ENCODE assay signal across 1 cellular context in genomic region chr4:76377922-76378321, GRCh38.
TF ChIP-seq lines count a peak whose summit lies in the region.

No MANE protein-coding gene starts in this region.

TF ChIP-seq in HepG2, 621 proteins besides CTCF, POLR2A, EP300 and RAD21 (continued from another document):
- TF ChIP-seq GATA4 (IDR thresholded peaks at IDR 0.05; ENCODE audit: borderline replicate concordance, low read depth) (no peak), ZNF607 (CRISPR knock-in tag; IDR thresholded peaks at IDR 0.05; ENCODE audit: borderline replicate concordance) (no peak), ZZZ3 (CRISPR knock-in tag; IDR thresholded peaks at IDR 0.05; ENCODE audit: borderline replicate concordance) (no peak), SMC3 (IDR thresholded peaks at IDR 0.05; ENCODE audit: low read length) (peak; percentile 93), TERF1 (CRISPR knock-in tag; IDR thresholded peaks at IDR 0.05) (no peak), GATAD2A (CRISPR knock-in tag; IDR thresholded peaks at IDR 0.05) (peak; percentile 12; the same call in 1 of the 2 replicates), ZNF441 (CRISPR knock-in tag; IDR thresholded peaks at IDR 0.05; ENCODE audit: borderline replicate concordance) (no peak), ARID3A (IDR thresholded peaks at IDR 0.05; ENCODE audit: low read depth, low read length) (peak; percentile 87), SIX1 (CRISPR knock-in tag; IDR thresholded peaks at IDR 0.05; ENCODE audit: borderline replicate concordance) (peak; percentile 89), ZNF746 (CRISPR knock-in tag; IDR thresholded peaks at IDR 0.05) (no peak), RFXANK (CRISPR knock-in tag; IDR thresholded peaks at IDR 0.05) (no peak), PPARG (CRISPR knock-in tag; conservative IDR thresholded peaks at IDR 0.05) (0 out of 2 replicates have a peak, but pooled peaks have one; percentile 3), HDAC1 (CRISPR knock-in tag; IDR thresholded peaks at IDR 0.05) (no peak), SRF (IDR thresholded peaks at IDR 0.05; ENCODE audit: low read depth, low read length) (0 out of 2 replicates have a peak, but pooled peaks have one; percentile 56), PRDM10 (CRISPR knock-in tag; IDR thresholded peaks at IDR 0.05; ENCODE audit: low read depth) (no peak), STAG1 (CRISPR knock-in tag; IDR thresholded peaks at IDR 0.05) (peak; percentile 87), NFE2L2 (IDR thresholded peaks at IDR 0.05; ENCODE audit: low read length) (no peak), BRCA1 (CRISPR knock-in tag; IDR thresholded peaks at IDR 0.05) (no peak)
- TF ChIP-seq, protein P1, sequence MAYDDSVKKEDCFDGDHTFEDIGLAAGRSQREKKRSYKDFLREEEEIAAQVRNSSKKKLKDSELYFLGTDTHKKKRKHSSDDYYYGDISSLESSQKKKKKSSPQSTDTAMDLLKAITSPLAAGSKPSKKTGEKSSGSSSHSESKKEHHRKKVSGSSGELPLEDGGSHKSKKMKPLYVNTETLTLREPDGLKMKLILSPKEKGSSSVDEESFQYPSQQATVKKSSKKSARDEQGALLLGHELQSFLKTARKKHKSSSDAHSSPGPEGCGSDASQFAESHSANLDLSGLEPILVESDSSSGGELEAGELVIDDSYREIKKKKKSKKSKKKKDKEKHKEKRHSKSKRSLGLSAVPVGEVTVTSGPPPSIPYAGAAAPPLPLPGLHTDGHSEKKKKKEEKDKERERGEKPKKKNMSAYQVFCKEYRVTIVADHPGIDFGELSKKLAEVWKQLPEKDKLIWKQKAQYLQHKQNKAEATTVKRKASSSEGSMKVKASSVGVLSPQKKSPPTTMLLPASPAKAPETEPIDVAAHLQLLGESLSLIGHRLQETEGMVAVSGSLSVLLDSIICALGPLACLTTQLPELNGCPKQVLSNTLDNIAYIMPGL (CRISPR knock-in tag; IDR thresholded peaks at IDR 0.05; ENCODE audit: borderline replicate concordance in 1 of 2, low read depth in 1 of 2): peak in 1 of 2 experiments; percentile 31; a peak in 1 of 4 replicates
- TF ChIP-seq, protein P2, sequence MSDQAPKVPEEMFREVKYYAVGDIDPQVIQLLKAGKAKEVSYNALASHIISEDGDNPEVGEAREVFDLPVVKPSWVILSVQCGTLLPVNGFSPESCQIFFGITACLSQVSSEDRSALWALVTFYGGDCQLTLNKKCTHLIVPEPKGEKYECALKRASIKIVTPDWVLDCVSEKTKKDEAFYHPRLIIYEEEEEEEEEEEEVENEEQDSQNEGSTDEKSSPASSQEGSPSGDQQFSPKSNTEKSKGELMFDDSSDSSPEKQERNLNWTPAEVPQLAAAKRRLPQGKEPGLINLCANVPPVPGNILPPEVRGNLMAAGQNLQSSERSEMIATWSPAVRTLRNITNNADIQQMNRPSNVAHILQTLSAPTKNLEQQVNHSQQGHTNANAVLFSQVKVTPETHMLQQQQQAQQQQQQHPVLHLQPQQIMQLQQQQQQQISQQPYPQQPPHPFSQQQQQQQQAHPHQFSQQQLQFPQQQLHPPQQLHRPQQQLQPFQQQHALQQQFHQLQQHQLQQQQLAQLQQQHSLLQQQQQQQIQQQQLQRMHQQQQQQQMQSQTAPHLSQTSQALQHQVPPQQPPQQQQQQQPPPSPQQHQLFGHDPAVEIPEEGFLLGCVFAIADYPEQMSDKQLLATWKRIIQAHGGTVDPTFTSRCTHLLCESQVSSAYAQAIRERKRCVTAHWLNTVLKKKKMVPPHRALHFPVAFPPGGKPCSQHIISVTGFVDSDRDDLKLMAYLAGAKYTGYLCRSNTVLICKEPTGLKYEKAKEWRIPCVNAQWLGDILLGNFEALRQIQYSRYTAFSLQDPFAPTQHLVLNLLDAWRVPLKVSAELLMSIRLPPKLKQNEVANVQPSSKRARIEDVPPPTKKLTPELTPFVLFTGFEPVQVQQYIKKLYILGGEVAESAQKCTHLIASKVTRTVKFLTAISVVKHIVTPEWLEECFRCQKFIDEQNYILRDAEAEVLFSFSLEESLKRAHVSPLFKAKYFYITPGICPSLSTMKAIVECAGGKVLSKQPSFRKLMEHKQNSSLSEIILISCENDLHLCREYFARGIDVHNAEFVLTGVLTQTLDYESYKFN (CRISPR knock-in tag; conservative IDR thresholded peaks at IDR 0.05): no peak; the same call in 1 of the 2 replicates
- TF ChIP-seq, protein P3, sequence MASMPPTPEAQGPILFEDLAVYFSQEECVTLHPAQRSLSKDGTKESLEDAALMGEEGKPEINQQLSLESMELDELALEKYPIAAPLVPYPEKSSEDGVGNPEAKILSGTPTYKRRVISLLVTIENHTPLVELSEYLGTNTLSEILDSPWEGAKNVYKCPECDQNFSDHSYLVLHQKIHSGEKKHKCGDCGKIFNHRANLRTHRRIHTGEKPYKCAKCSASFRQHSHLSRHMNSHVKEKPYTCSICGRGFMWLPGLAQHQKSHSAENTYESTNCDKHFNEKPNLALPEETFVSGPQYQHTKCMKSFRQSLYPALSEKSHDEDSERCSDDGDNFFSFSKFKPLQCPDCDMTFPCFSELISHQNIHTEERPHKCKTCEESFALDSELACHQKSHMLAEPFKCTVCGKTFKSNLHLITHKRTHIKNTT (CRISPR knock-in tag; IDR thresholded peaks at IDR 0.05): no peak
